In the genomic region with DNA sequence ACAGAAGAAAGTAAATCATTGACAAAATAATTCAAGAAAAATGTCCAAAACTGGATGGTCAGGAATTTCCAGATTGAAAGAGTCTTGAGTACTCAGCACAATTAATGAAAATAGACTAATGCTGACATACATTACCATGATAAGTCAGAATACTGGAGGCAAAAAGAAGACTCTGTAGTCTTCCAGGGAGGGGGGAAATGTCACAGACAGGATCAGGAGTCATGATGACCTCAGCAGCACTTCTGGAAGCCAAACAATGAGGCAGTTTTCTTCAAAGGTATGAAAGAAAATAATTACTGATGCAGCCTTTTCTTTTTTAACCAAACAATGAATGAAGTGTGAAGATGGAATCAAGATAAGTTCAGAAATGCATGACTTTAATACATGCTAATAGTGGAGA, we compare ENCODE assay signal across 1 cellular context.
TF ChIP-seq lines count a peak whose summit lies in the region.

No MANE protein-coding gene starts in this region.

TF ChIP-seq in endothelial cell of umbilical vein, 7 proteins besides CTCF, POLR2A, EP300 and RAD21:
- TF ChIP-seq GATA2 (IDR thresholded peaks at IDR 0.05; ENCODE audit: insufficient read depth, insufficient read length, low read depth, low read length) = peak; percentile 42
- no peak for TF ChIP-seq EZH2 (IDR thresholded peaks at IDR 0.05; ENCODE audit: borderline replicate concordance, low read depth, low read length, severe bottlenecking)
- no peak for TF ChIP-seq MYC (IDR thresholded peaks at IDR 0.05; ENCODE audit: low read depth, low read length)
- TF ChIP-seq FOS (IDR thresholded peaks at IDR 0.05; ENCODE audit: borderline replicate concordance, insufficient read depth, low read length) = peak; percentile 15
- peak; percentile 3 for TF ChIP-seq JUN (IDR thresholded peaks at IDR 0.05; ENCODE audit: borderline replicate concordance, insufficient read depth, insufficient read length, low read depth)
- no peak for TF ChIP-seq POLR2AphosphoS5 (IDR thresholded peaks at IDR 0.05; ENCODE audit: insufficient read depth, low read depth, low read length)
